15 cellular contexts compared by ENCODE assay signal in the genomic region with DNA sequence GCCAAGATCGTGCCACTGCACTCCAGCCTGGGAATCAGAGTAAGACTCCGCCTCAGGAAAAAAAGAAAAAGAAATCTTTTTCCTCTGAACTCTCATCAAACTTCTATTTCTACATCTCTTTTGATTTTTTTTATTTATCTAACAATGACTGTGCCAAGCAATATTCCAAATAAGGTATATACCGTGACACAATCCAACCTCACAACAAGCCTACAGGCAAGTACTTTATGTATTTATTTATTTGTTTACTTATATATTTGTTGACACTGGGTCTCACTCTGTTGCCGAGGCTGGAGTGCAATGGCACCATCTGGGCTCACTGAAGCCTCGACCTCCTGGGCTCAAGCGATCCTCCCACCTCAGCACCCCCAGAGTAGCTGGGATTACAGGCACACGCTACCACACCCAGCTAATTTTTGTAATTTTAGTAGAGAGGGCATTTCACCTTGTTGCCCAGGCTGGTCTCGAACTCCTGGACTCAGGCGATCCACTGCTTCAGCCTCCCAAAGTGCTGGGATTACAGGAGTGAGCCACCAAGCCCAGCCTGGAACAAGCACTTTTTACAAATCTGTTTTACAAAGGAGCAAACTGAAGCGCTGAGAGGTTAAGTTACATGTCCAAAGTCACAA.
DNase-seq lines count a peak whose midpoint lies in the region; ATAC-seq and TF ChIP-seq lines count a peak whose summit lies in the region.
"Had no signal": no experiment of that assay in that cellular context is flagged by ENCODE, and none has a peak within 500 bp of the region (broad histone marks: within the 10 kb centered on the region; RNA-seq: fewer than 3 reads in every experiment).

No MANE protein-coding gene starts in this region.

- H3K4me1 ChIP-seq in neutrophil (ENCODE audit: control insufficient read depth in 1 of 2, insufficient read depth in 1 of 2, low read depth in 1 of 2, low read length in 1 of 2) (peaks cover 68 to 77% of the 10 kb centered on the region in 2 experiments), upper lobe of right lung (peaks cover 45% of the 10 kb centered on the region), mesendoderm (ENCODE audit: control insufficient read depth, low read depth, low read length) (peaks cover 8% of the 10 kb centered on the region)

- H3K4ac ChIP-seq in mesendoderm (ENCODE audit: low read depth, low read length), result no peak overlapping the region

- H3K4me3 Mint-ChIP-seq in activated CD4-positive, alpha-beta memory T cell treated with anti-CD3 and anti-CD28 coated beads for 36 hours, result no peak overlapping the region
- H3K4me3 Mint-ChIP-seq in activated CD4-positive, alpha-beta memory T cell treated with anti-CD3 and anti-CD28 coated beads, Interleukin-2, amount 10 ng/mL, durations not matched to agents 7 days and 5 days, result no peak overlapping the region
- H3K4me3 Mint-ChIP-seq in dendritic cell treated with granulocyte-macrophage colony-stimulating factor and Interleukin-4, amounts not matched to agents 40 ng/mL and 50 ng/mL, for 4 days, result no peak overlapping the region
- H3K4me3 Mint-ChIP-seq: activated naive CD8-positive, alpha-beta T cell; T-cell had no signal

- POLR2A ChIA-PET in activated CD4-positive, alpha-beta memory T cell treated with anti-CD3 and anti-CD28 coated beads for 36 hours (lab: Charles Lee), result interaction anchor here (1.0 to 7.1 kb wide), 9 partner anchors 77 to 113 kb away, joined by 3 to 240 read pairs (median 6); a partner anchor contains a TSS
- POLR2A ChIA-PET in activated CD4-positive, alpha-beta memory T cell treated with anti-CD3 and anti-CD28 coated beads, Interleukin-2, amount 10 ng/mL, durations not matched to agents 7 days and 5 days (lab: Charles Lee), result interaction anchor here (1.0 to 15.1 kb wide), 8 partner anchors 15 to 111 kb away, joined by 3 to 678 read pairs (median 6); a partner anchor contains a TSS

- no peak overlapping the region for H2AK5ac ChIP-seq in mesendoderm (ENCODE audit: low read length)

- peak overlapping the region; percentile 99 for H3K27ac ChIP-seq in neutrophil
- H3K27ac ChIP-seq in upper lobe of right lung, result peak overlapping the region; percentile 89
- no peak overlapping the region for H3K27ac ChIP-seq in mesendoderm (ENCODE audit: low read depth, low read length)

- peak overlapping the region; percentile 88 for H3K27ac Mint-ChIP-seq in activated CD4-positive, alpha-beta memory T cell treated with anti-CD3 and anti-CD28 coated beads for 36 hours
- H3K27ac Mint-ChIP-seq in activated CD4-positive, alpha-beta memory T cell treated with anti-CD3 and anti-CD28 coated beads, Interleukin-2, amount 10 ng/mL, durations not matched to agents 7 days and 5 days, result no peak overlapping the region
- peak overlapping the region; percentile 87 for H3K27ac Mint-ChIP-seq in dendritic cell treated with granulocyte-macrophage colony-stimulating factor and Interleukin-4, amounts not matched to agents 40 ng/mL and 50 ng/mL, for 4 days
- H3K27ac Mint-ChIP-seq: activated naive CD8-positive, alpha-beta T cell had no signal

- intact Hi-C loops in activated CD4-positive, alpha-beta memory T cell treated with anti-CD3 and anti-CD28 coated beads for 36 hours (cut with micrococcal nuclease), result no loop called here
- intact Hi-C loops in dendritic cell treated with granulocyte-macrophage colony-stimulating factor and Interleukin-4, amounts not matched to agents 40 ng/mL and 50 ng/mL, for 4 days (cut with micrococcal nuclease), result loop anchor here (5.0 kb wide), 1 partner anchor 42 kb away; no protein-coding TSS in a partner anchor
- intact Hi-C loops in upper lobe of right lung (cut with DNase I), result loop anchor here (10.0 kb wide), 1 partner anchor 110 kb away; no protein-coding TSS in a partner anchor

- no peak overlapping the region for H3K56ac ChIP-seq in mesendoderm (ENCODE audit: low read length)

- peaks cover 38% of the 10 kb centered on the region for H3K4me1 Mint-ChIP-seq in activated CD4-positive, alpha-beta memory T cell treated with anti-CD3 and anti-CD28 coated beads for 36 hours (ENCODE audit: low read depth)
- peaks cover 43% of the 10 kb centered on the region for H3K4me1 Mint-ChIP-seq in activated CD4-positive, alpha-beta memory T cell treated with anti-CD3 and anti-CD28 coated beads, Interleukin-2, amount 10 ng/mL, durations not matched to agents 7 days and 5 days
- H3K4me1 Mint-ChIP-seq in dendritic cell treated with granulocyte-macrophage colony-stimulating factor and Interleukin-4, amounts not matched to agents 40 ng/mL and 50 ng/mL, for 4 days (ENCODE audit: low read depth), result peaks cover 60% of the 10 kb centered on the region

- no peak overlapping the region for H3K23ac ChIP-seq in mesendoderm (ENCODE audit: low read length)

- H3K4me2 ChIP-seq in mesendoderm (ENCODE audit: low read length), result no peak overlapping the region

- no CpG with 5 or more reads among the region's 10 CpGs for WGBS in mesendoderm (ENCODE audit: extremely low coverage, insufficient coverage, low lambda C conversion rate)

- DNase-seq in activated CD4-positive, alpha-beta memory T cell treated with anti-CD3 and anti-CD28 coated beads for 36 hours, result no peak
- no peak for DNase-seq in activated CD4-positive, alpha-beta memory T cell treated with anti-CD3 and anti-CD28 coated beads, Interleukin-2, amount 10 ng/mL, durations not matched to agents 7 days and 5 days
- no peak for DNase-seq in upper lobe of right lung
- no peak for DNase-seq in mesendoderm
- DNase-seq: activated CD4-positive, alpha-beta T cell treated with anti-CD3 and anti-CD28 coated beads, Interleukin-2, amount 50 U/mL, for 1 hour; dermis blood vessel endothelial cell; NCI-H2107; pancreas; T-cell had no signal

- H3K79me2 ChIP-seq in mesendoderm (ENCODE audit: control insufficient read depth, insufficient read depth, low read length), result no peaks in the 10 kb centered on the region

- H3K27me3 ChIP-seq in neutrophil (no peaks in the 10 kb centered on the region), upper lobe of right lung (no peaks in the 10 kb centered on the region), mesendoderm (ENCODE audit: insufficient read depth, low read length, poor library complexity) (no peaks in the 10 kb centered on the region)
- H3K27me3 ChIP-seq: pancreas had no signal

- H3K79me1 ChIP-seq in mesendoderm (ENCODE audit: low read length), result no peaks in the 10 kb centered on the region

- H2BK120ac ChIP-seq in mesendoderm (ENCODE audit: low read depth, low read length), result no peak overlapping the region

- H3K36me3 ChIP-seq in neutrophil (no peaks in the 10 kb centered on the region), upper lobe of right lung (no peaks in the 10 kb centered on the region), mesendoderm (ENCODE audit: control insufficient read depth, insufficient read depth, low read length) (no peaks in the 10 kb centered on the region)
- H3K36me3 ChIP-seq: pancreas had no signal

- H3K4me3 ChIP-seq in neutrophil (ENCODE audit: low read depth in 1 of 2, low read length in 1 of 2), result peak overlapping the region; percentile 34 to 51
- H3K4me3 ChIP-seq in upper lobe of right lung, result no peak overlapping the region
- H3K4me3 ChIP-seq in mesendoderm (ENCODE audit: low read length), result no peak overlapping the region
- H3K4me3 ChIP-seq: pancreas had no signal

- TF ChIP-seq CTCF in neutrophil (IDR thresholded peaks at IDR 0.05) (no peak), upper lobe of right lung (IDR thresholded peaks at IDR 0.05) (no peak)

- no peak overlapping the region for H3K18ac ChIP-seq in mesendoderm (ENCODE audit: low read length)

- peaks cover 4% of the 10 kb centered on the region for H3K36me3 Mint-ChIP-seq in activated CD4-positive, alpha-beta memory T cell treated with anti-CD3 and anti-CD28 coated beads for 36 hours
- peaks cover 8% of the 10 kb centered on the region for H3K36me3 Mint-ChIP-seq in activated CD4-positive, alpha-beta memory T cell treated with anti-CD3 and anti-CD28 coated beads, Interleukin-2, amount 10 ng/mL, durations not matched to agents 7 days and 5 days (ENCODE audit: low read depth)
- H3K36me3 Mint-ChIP-seq in dendritic cell treated with granulocyte-macrophage colony-stimulating factor and Interleukin-4, amounts not matched to agents 40 ng/mL and 50 ng/mL, for 4 days (ENCODE audit: low read depth), result peaks cover 10% of the 10 kb centered on the region
- H3K36me3 Mint-ChIP-seq: T-cell had no signal

- H3K9me3 Mint-ChIP-seq in activated CD4-positive, alpha-beta memory T cell treated with anti-CD3 and anti-CD28 coated beads for 36 hours, result no peaks in the 10 kb centered on the region
- no peaks in the 10 kb centered on the region for H3K9me3 Mint-ChIP-seq in activated CD4-positive, alpha-beta memory T cell treated with anti-CD3 and anti-CD28 coated beads, Interleukin-2, amount 10 ng/mL, durations not matched to agents 7 days and 5 days
- no peaks in the 10 kb centered on the region for H3K9me3 Mint-ChIP-seq in dendritic cell treated with granulocyte-macrophage colony-stimulating factor and Interleukin-4, amounts not matched to agents 40 ng/mL and 50 ng/mL, for 4 days
- H3K9me3 Mint-ChIP-seq: IgD-negative memory B cell, T-cell had no signal

- H4K5ac ChIP-seq in mesendoderm (ENCODE audit: low read length), result no peak overlapping the region

- no peak overlapping the region for H2BK5ac ChIP-seq in mesendoderm (ENCODE audit: low read length)

- no peak overlapping the region for H2BK15ac ChIP-seq in mesendoderm (replicated peaks; ENCODE audit: low read depth)

- H3K9me3 ChIP-seq in neutrophil (no peaks in the 10 kb centered on the region), upper lobe of right lung (no peaks in the 10 kb centered on the region)
- H3K9me3 ChIP-seq: pancreas had no signal

- no peaks in the 10 kb centered on the region for H3K27me3 Mint-ChIP-seq in activated CD4-positive, alpha-beta memory T cell treated with anti-CD3 and anti-CD28 coated beads for 36 hours
- H3K27me3 Mint-ChIP-seq in activated CD4-positive, alpha-beta memory T cell treated with anti-CD3 and anti-CD28 coated beads, Interleukin-2, amount 10 ng/mL, durations not matched to agents 7 days and 5 days, result no peaks in the 10 kb centered on the region
- no peaks in the 10 kb centered on the region for H3K27me3 Mint-ChIP-seq in dendritic cell treated with granulocyte-macrophage colony-stimulating factor and Interleukin-4, amounts not matched to agents 40 ng/mL and 50 ng/mL, for 4 days
- H3K27me3 Mint-ChIP-seq: activated naive CD8-positive, alpha-beta T cell; IgD-negative memory B cell; T-cell had no signal

- CTCF ChIA-PET in activated CD4-positive, alpha-beta memory T cell treated with anti-CD3 and anti-CD28 coated beads for 36 hours (lab: Charles Lee), result interaction anchor here (1.1 to 1.5 kb wide), 4 partner anchors 8 to 225 kb away, joined by 3 to 5 read pairs (median 4); no protein-coding TSS in a partner anchor
- CTCF ChIA-PET in activated CD4-positive, alpha-beta memory T cell treated with anti-CD3 and anti-CD28 coated beads, Interleukin-2, amount 10 ng/mL, durations not matched to agents 7 days and 5 days (lab: Charles Lee), result interaction anchor here (0.6 to 2.5 kb wide), 7 partner anchors 9 to 283 kb away, joined by 3 to 14 read pairs (median 7); no protein-coding TSS in a partner anchor

- H3K9ac ChIP-seq in mesendoderm (ENCODE audit: low read length), result no peak overlapping the region

- ATAC-seq in upper lobe of right lung (no peak), HG02588 (IDR thresholded peaks at IDR 0.05; ENCODE audit: unreplicated experiment) (no peak), GM21528 (IDR thresholded peaks at IDR 0.05; ENCODE audit: low FRiP score, unreplicated experiment) (no peak)
- ATAC-seq: T-cell had no signal

- no peak overlapping the region for H4K8ac ChIP-seq in mesendoderm (ENCODE audit: low read depth, low read length)

Comparison
In these comparisons a context has a peak if more than half of its experiments do, and no peak if none do; other contexts are left out.
1. H3K4me3 ChIP-seq: peak in neutrophil (2 of 2); none in upper lobe of right lung (single experiment) and mesendoderm (single experiment).